ENCODE assay signal across 18 cellular contexts in the genomic region with DNA sequence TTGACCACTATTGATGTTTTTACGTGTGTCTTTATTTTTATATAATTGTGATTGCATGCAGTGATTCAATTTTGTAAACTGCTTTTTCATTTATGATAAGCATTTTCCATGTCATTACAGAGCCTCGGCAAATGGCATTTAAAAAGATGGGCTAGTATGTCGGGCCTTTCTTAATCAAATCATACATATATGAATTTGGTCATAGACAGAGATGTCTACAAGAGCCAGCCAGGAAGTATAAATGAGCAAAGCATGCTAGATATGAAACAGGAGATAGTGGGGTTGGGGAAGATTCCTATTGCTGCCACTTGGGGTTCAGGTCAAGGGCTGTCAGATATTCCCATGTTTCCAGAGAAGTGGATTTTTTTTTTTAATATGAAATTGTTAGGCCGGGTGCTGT. TPM values are rescaled to one million over a fixed set of nuclear protein-coding genes. Genes with fewer than 3 reads are reported as not detected.
DNase-seq lines count a peak whose midpoint lies in the region; ATAC-seq, FAIRE-seq and TF ChIP-seq lines count a peak whose summit lies in the region.
"Had no signal": no experiment of that assay in that cellular context is flagged by ENCODE, and none has a peak within 500 bp of the region (broad histone marks: within the 10 kb centered on the region; RNA-seq: fewer than 3 reads in every experiment).

No MANE protein-coding gene starts in this region.

- H3K4me2 ChIP-seq in smooth muscle cell = no peak overlapping the region

- H3K27ac Mint-ChIP-seq in activated T-cell treated with anti-CD3 and anti-CD28 coated beads, Interleukin-2, amount 50 U/mL, for 72 hours = peak overlapping the region; percentile 20
- H3K27ac Mint-ChIP-seq in activated T-cell treated with anti-CD3 and anti-CD28 coated beads, Interleukin-2, amount 50 U/mL, for 24 hours = no peak overlapping the region
- H3K27ac Mint-ChIP-seq in stimulated activated memory B cell treated with anti-CD40 and anti-IgM and Interleukin-4, amounts not matched to agents 10 μg/mL and 1 μg/mL and 100 μg/mL, for 72 hours = peak overlapping the region; percentile 57
- H3K27ac Mint-ChIP-seq in T-helper 17 cell = no peak overlapping the region
- H3K27ac Mint-ChIP-seq: HFFc6 had no signal

- no peak overlapping the region for H3K9ac ChIP-seq in smooth muscle cell (ENCODE audit: low read depth)

- H3K4me1 ChIP-seq in smooth muscle cell (ENCODE audit: low read depth) = no peaks in the 10 kb centered on the region

- H3K36me3 Mint-ChIP-seq in activated T-cell treated with anti-CD3 and anti-CD28 coated beads, Interleukin-2, amount 50 U/mL, for 72 hours (ENCODE audit: insufficient read depth in 2 of 2) = peaks cover 0 to 12% of the 10 kb centered on the region in 2 donors
- H3K36me3 Mint-ChIP-seq in activated T-cell treated with anti-CD3 and anti-CD28 coated beads, Interleukin-2, amount 50 U/mL, for 24 hours (ENCODE audit: low read depth) = peaks cover 64% of the 10 kb centered on the region
- peaks cover 16% of the 10 kb centered on the region for H3K36me3 Mint-ChIP-seq in stimulated activated memory B cell treated with anti-CD40 and anti-IgM and Interleukin-4, amounts not matched to agents 10 μg/mL and 1 μg/mL and 100 μg/mL, for 72 hours
- no peaks in the 10 kb centered on the region for H3K36me3 Mint-ChIP-seq in T-helper 17 cell (ENCODE audit: low read depth)

- DNase-seq in activated T-cell treated with anti-CD3 and anti-CD28 coated beads, Interleukin-2, amount 50 U/mL, for 72 hours = no peak
- DNase-seq in activated T-cell treated with anti-CD3 and anti-CD28 coated beads, Interleukin-2, amount 50 U/mL, for 24 hours = no peak
- DNase-seq in GM12891 (ENCODE audit: insufficient read length, low spot score) (no peak), islet precursor cell (peak; percentile 6), T-helper 17 cell (no peak), smooth muscle cell (lab: John Stamatoyannopoulos, UW; ENCODE audit: unreplicated experiment) (no peak)
- DNase-seq: BE2C; Caco-2; CD8-positive, alpha-beta memory T cell; DND-41; GDM1; HCEC 1CT; HFFc6 had no signal

- peaks cover 93% of the 10 kb centered on the region for H4K20me1 ChIP-seq in smooth muscle cell (ENCODE audit: low read depth)

- H3K4me3 Mint-ChIP-seq in activated T-cell treated with anti-CD3 and anti-CD28 coated beads, Interleukin-2, amount 50 U/mL, for 72 hours = peak overlapping the region in 1 of 2 donors; percentile 4
- H3K4me3 Mint-ChIP-seq in activated T-cell treated with anti-CD3 and anti-CD28 coated beads, Interleukin-2, amount 50 U/mL, for 24 hours = no peak overlapping the region
- no peak overlapping the region for H3K4me3 Mint-ChIP-seq in stimulated activated memory B cell treated with anti-CD40 and anti-IgM and Interleukin-4, amounts not matched to agents 10 μg/mL and 1 μg/mL and 100 μg/mL, for 72 hours
- no peak overlapping the region for H3K4me3 Mint-ChIP-seq in T-helper 17 cell
- H3K4me3 Mint-ChIP-seq: CD14-positive monocyte; CD8-positive, alpha-beta memory T cell; HFFc6 had no signal

- no peaks in the 10 kb centered on the region for H3F3A ChIP-seq in smooth muscle cell (ENCODE audit: low read depth)

- H3K36me3 ChIP-seq in smooth muscle cell (ENCODE audit: low read depth) = no peaks in the 10 kb centered on the region
- H3K36me3 ChIP-seq: BE2C had no signal

- no peak for TF ChIP-seq CTCF in smooth muscle cell (IDR thresholded peaks at IDR 0.05; ENCODE audit: borderline replicate concordance, insufficient read depth, poor library complexity, severe bottlenecking)

- H3K9me3 ChIP-seq in T-helper 17 cell (ENCODE audit: control insufficient read depth, low read length, poor library complexity, severe bottlenecking) (no peaks in the 10 kb centered on the region), smooth muscle cell (replicated peaks; ENCODE audit: low read depth) (no peaks in the 10 kb centered on the region)
- H3K9me3 ChIP-seq: BE2C, Caco-2 had no signal

- no peaks in the 10 kb centered on the region for H3K9me3 Mint-ChIP-seq in activated T-cell treated with anti-CD3 and anti-CD28 coated beads, Interleukin-2, amount 50 U/mL, for 72 hours
- no peaks in the 10 kb centered on the region for H3K9me3 Mint-ChIP-seq in activated T-cell treated with anti-CD3 and anti-CD28 coated beads, Interleukin-2, amount 50 U/mL, for 24 hours
- no peaks in the 10 kb centered on the region for H3K9me3 Mint-ChIP-seq in stimulated activated memory B cell treated with anti-CD40 and anti-IgM and Interleukin-4, amounts not matched to agents 10 μg/mL and 1 μg/mL and 100 μg/mL, for 72 hours
- H3K9me3 Mint-ChIP-seq: CD8-positive, alpha-beta memory T cell; HFFc6 had no signal

- no peaks in the 10 kb centered on the region for H3K27me3 ChIP-seq in smooth muscle cell (ENCODE audit: low read depth)
- H3K27me3 ChIP-seq: BE2C had no signal

- H3K27ac ChIP-seq in smooth muscle cell (ENCODE audit: low read depth) = no peak overlapping the region
- H3K27ac ChIP-seq: HL-60 had no signal

- peaks cover 54% of the 10 kb centered on the region for H3K79me2 ChIP-seq in smooth muscle cell (ENCODE audit: low read depth)

- TF ChIP-seq POLR2A in GM12891 (IDR thresholded peaks at IDR 0.05; ENCODE audit: low read depth, low read length) = no peak

- peaks cover 72% of the 10 kb centered on the region for H3K4me1 Mint-ChIP-seq in activated T-cell treated with anti-CD3 and anti-CD28 coated beads, Interleukin-2, amount 50 U/mL, for 72 hours (ENCODE audit: low read depth)
- peaks cover 66% of the 10 kb centered on the region for H3K4me1 Mint-ChIP-seq in activated T-cell treated with anti-CD3 and anti-CD28 coated beads, Interleukin-2, amount 50 U/mL, for 24 hours (ENCODE audit: low read depth)
- H3K4me1 Mint-ChIP-seq in stimulated activated memory B cell treated with anti-CD40 and anti-IgM and Interleukin-4, amounts not matched to agents 10 μg/mL and 1 μg/mL and 100 μg/mL, for 72 hours = peaks cover 54% of the 10 kb centered on the region
- H3K4me1 Mint-ChIP-seq in T-helper 17 cell = peaks cover 35% of the 10 kb centered on the region

- no peak overlapping the region for H3K4me3 ChIP-seq in smooth muscle cell

- peak; percentile 13 for FAIRE-seq in GM12891 (lab: Jason Lieb, UNC)
- FAIRE-seq: A204.1, GM19239 had no signal

- peak in 1 of 2 donors; percentile 54 for ATAC-seq in activated T-cell treated with anti-CD3 and anti-CD28 coated beads, Interleukin-2, amount 50 U/mL, for 72 hours (replicated peaks in 1 of 2)
- no peak for ATAC-seq in stimulated activated memory B cell treated with anti-CD40 and anti-IgM and Interleukin-4, amounts not matched to agents 10 μg/mL and 1 μg/mL and 100 μg/mL, for 72 hours
- no peak for ATAC-seq in T-helper 17 cell

- 98% methylated on average over 4 of the region's 4 CpGs for WGBS in smooth muscle cell (ENCODE audit: low lambda C conversion rate)

- no peaks in the 10 kb centered on the region for H3K27me3 Mint-ChIP-seq in activated T-cell treated with anti-CD3 and anti-CD28 coated beads, Interleukin-2, amount 50 U/mL, for 72 hours (ENCODE audit: low read depth)
- H3K27me3 Mint-ChIP-seq in activated T-cell treated with anti-CD3 and anti-CD28 coated beads, Interleukin-2, amount 50 U/mL, for 24 hours = no peaks in the 10 kb centered on the region
- H3K27me3 Mint-ChIP-seq in stimulated activated memory B cell treated with anti-CD40 and anti-IgM and Interleukin-4, amounts not matched to agents 10 μg/mL and 1 μg/mL and 100 μg/mL, for 72 hours = no peaks in the 10 kb centered on the region
- H3K27me3 Mint-ChIP-seq in T-helper 17 cell = no peaks in the 10 kb centered on the region
- H3K27me3 Mint-ChIP-seq: CD8-positive, alpha-beta memory T cell had no signal

- H2AFZ ChIP-seq in smooth muscle cell (ENCODE audit: low read depth) = no peak overlapping the region

TF ChIP-seq in GM12891, 5 proteins besides CTCF, POLR2A, EP300 and RAD21:
- TF ChIP-seq POLR2AphosphoS5 (IDR thresholded peaks at IDR 0.05; ENCODE audit: low read depth, low read length) = no peak
- TF ChIP-seq POU2F2 (IDR thresholded peaks at IDR 0.05; ENCODE audit: low read depth, low read length) = no peak
- TF ChIP-seq TAF1 (IDR thresholded peaks at IDR 0.05; ENCODE audit: low read depth, low read length) = no peak
- TF ChIP-seq SPI1 (IDR thresholded peaks at IDR 0.05; ENCODE audit: low read depth, low read length) = no peak
- TF ChIP-seq PAX5 (IDR thresholded peaks at IDR 0.05; ENCODE audit: insufficient read depth, low read length, severe bottlenecking) = no peak

RNA-seq across cellular contexts. Expression of a gene that starts 20.0 kb away (rescaled TPM):
- 10 to 100 TPM; 30.3 to 37.9 TPM for total RNA-seq in activated T-cell treated with anti-CD3 and anti-CD28 coated beads, Interleukin-2, amount 50 U/mL, for 72 hours
- 10.7 TPM for polyA plus RNA-seq in GM12891 (2012; ENCODE audit: low read depth, missing spikeins)
- total RNA-seq in T-helper 17 cell = 10 to 100 TPM; 13.4 to 14.4 TPM
- 16.7 and 20.0 TPM in 2 replicates for total RNA-seq in smooth muscle cell
- 8.2 and 10.2 TPM in 2 replicates for polyA plus RNA-seq in smooth muscle cell

Comparison
In these comparisons a context has a peak if more than half of its experiments do, and no peak if none do; other contexts are left out.
1. H3K27ac Mint-ChIP-seq: peak in activated T-cell treated with anti-CD3 and anti-CD28 coated beads, Interleukin-2, amount 50 U/mL, for 72 hours (single experiment) and stimulated activated memory B cell treated with anti-CD40 and anti-IgM and Interleukin-4, amounts not matched to agents 10 μg/mL and 1 μg/mL and 100 μg/mL, for 72 hours (single experiment); none in activated T-cell treated with anti-CD3 and anti-CD28 coated beads, Interleukin-2, amount 50 U/mL, for 24 hours (single experiment) and T-helper 17 cell (single experiment).